10 cellular contexts compared by ENCODE assay signal in the genomic region with DNA sequence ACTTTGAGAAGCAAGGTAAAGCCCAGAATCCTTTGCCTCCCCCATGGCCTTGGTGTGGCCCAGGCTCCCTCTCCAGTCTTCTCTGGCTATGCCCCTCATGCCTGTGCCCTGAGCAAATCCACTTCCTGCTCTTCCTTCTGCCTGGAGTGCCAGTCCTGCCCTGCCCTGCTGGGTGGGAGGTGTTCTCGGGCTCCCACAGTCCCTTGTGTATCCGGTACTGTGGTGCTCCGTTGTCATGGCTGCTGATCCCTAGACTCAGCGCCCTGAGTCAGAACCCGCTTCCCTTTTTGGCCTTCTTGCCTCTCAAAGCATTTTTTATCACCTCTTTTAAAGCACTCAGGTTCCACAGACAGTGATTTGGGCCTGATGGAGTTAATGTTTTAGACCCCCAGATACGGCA. TPM values are rescaled to one million over a fixed set of nuclear protein-coding genes. Genes with fewer than 3 reads are reported as not detected.
DNase-seq lines count a peak whose midpoint lies in the region; ATAC-seq, FAIRE-seq and TF ChIP-seq lines count a peak whose summit lies in the region.
"Had no signal": no experiment of that assay in that cellular context is flagged by ENCODE, and none has a peak within 500 bp of the region (broad histone marks: within the 10 kb centered on the region; RNA-seq: fewer than 3 reads in every experiment).

No MANE protein-coding gene starts in this region.

- DNase-seq in ELF-1 (ENCODE audit: low read depth, low spot score) = peak; percentile 10
- DNase-seq in Kasumi-1 (lab: John Stamatoyannopoulos, UW) = peak; percentile 72 to 78
- peak; percentile 71 for DNase-seq in amniotic epithelial cell (ENCODE audit: low read depth)
- DNase-seq in myocyte (ENCODE audit: low read depth) = peak; percentile 61
- DNase-seq in D721Med (ENCODE audit: insufficient read length, low spot score) = no peak
- no peak for DNase-seq in DMS153 (lab: John Stamatoyannopoulos, UW)
- DNase-seq: activated CD4-positive, alpha-beta memory T cell treated with anti-CD3 and anti-CD28 coated beads for 36 hours; MM.1S had no signal

- ATAC-seq in HG02623 (IDR thresholded peaks at IDR 0.05; ENCODE audit: unreplicated experiment) (no peak), GM18520 (IDR thresholded peaks at IDR 0.05; ENCODE audit: unreplicated experiment) (no peak)

- no peak for TF ChIP-seq CTCF in D721Med (IDR thresholded peaks at IDR 0.05; ENCODE audit: insufficient read depth, missing control alignments)

- no peak for FAIRE-seq in D721Med (lab: Jason Lieb, UNC)

RNA-seq across cellular contexts. Expression of gene ADAMTS7, which starts 29.4 kb away (rescaled TPM):
- total RNA-seq in myocyte = 31.9 and 36.4 TPM in 2 replicates
- polyA plus RNA-seq in myocyte (2012) = 59.6 TPM

RNA-seq across cellular contexts. Expression of gene MORF4L1, which starts 32.0 kb away (rescaled TPM):
- total RNA-seq in myocyte = 527 and 616 TPM in 2 replicates
- 451 TPM for polyA plus RNA-seq in myocyte (2012)

Comparison
In these comparisons a context has a peak if more than half of its experiments do, and no peak if none do; other contexts are left out.
1. DNase-seq: peak in ELF-1 (single experiment), Kasumi-1 (2 of 2), amniotic epithelial cell (single experiment) and myocyte (single experiment); none in D721Med (single experiment) and DMS153 (single experiment).